In the genomic region with DNA sequence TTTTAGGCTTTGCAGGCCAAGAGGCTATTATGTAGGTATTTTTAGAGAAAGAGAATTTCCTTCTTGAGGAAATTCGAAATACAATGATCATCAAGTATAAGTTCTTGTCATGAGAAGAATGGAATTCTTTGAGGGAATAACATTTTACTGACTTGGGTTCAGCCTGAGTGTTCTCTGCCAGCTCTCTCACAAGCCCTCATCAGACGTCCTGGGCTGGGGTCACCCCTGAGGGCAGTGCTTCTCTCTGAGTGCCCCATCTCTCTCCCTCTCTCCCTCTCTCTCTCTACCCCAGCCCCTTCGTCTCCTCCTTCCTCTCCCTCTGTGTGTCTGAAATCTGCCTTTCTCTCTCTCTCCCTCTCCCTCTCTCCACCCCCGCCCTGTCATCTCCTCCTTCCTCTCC, we compare ENCODE assay signal across 1 cellular context.
TF ChIP-seq lines count a peak whose summit lies in the region.

No MANE protein-coding gene starts in this region.

TF ChIP-seq in GM23338, 12 proteins besides CTCF, POLR2A, EP300 and RAD21 (continued from another document):
- TF ChIP-seq REST (IDR thresholded peaks at IDR 0.05; ENCODE audit: unreplicated experiment) (no peak), EZH2 (IDR thresholded peaks at IDR 0.05; ENCODE audit: low read depth, unreplicated experiment) (no peak), ETS1 (IDR thresholded peaks at IDR 0.05) (no peak), CREB1 (CRISPR knock-in tag; IDR thresholded peaks at IDR 0.05; ENCODE audit: low read depth) (no peak), POLR2AphosphoS5 (IDR thresholded peaks at IDR 0.05; ENCODE audit: low read depth) (no peak), JUNB (IDR thresholded peaks at IDR 0.05; ENCODE audit: unreplicated experiment) (no peak), ZNF114 (CRISPR knock-in tag; IDR thresholded peaks at IDR 0.05) (no peak)
